Comparison of ENCODE assay signal across 19 cellular contexts in the genomic region with DNA sequence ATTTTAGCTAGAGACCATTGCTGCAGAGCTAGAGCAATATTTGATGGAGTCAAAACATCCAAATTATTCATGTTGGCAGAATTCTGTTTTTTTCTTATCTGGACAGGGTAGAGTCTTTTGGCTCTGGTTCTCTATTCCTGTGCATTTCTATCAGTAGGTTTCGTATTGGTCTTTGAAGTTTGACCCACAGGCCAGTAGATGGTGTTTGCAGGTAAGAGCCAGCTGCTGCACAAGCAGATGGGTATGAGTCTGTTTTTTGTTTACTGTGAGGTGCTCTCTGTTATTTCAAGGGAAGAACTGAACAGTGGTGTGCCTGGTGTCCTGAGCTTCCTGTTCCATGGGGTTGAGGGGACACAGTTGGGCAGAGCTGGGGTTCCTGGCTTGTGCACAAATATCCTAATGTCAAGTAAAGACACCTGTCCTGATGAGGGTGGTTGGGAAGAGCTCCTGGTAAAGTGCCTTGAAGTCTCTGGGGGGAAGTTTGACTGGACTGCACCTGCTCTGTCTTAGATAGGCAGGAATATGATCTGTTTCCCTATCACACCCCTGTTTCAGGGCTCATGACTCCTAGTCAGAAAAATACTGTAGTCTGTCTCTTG. TPM values are rescaled to one million over a fixed set of nuclear protein-coding genes. Genes with fewer than 3 reads are reported as not detected.
DNase-seq lines count a peak whose midpoint lies in the region; ATAC-seq, FAIRE-seq and TF ChIP-seq lines count a peak whose summit lies in the region.
"Had no signal": no experiment of that assay in that cellular context is flagged by ENCODE, and none has a peak within 500 bp of the region (broad histone marks: within the 10 kb centered on the region; RNA-seq: fewer than 3 reads in every experiment).

No MANE protein-coding gene starts in this region.

- H3K9ac ChIP-seq in K562 (ENCODE audit: insufficient read depth in 1 of 2, low read depth in 2 of 2, low read length in 2 of 2) = no peak overlapping the region

- H4K20me1 ChIP-seq in K562 (replicated peaks; ENCODE audit: control insufficient read depth, insufficient read depth, low read length) = no peaks in the 10 kb centered on the region

- TF ChIP-seq POLR2A in K562 (conservative IDR thresholded peaks at IDR 0.05) (no peak), right lobe of liver (IDR thresholded peaks at IDR 0.05) (no peak)

- CTCF ChIA-PET in K562 (lab: Yijun Ruan, JAX; ENCODE audit: low intra/inter-chr PET ratio) = no interaction called here

- H3K4me3 ChIP-seq in K562 (no peak overlapping the region), right lobe of liver (no peak overlapping the region), right cardiac atrium (ENCODE audit: low read length) (no peak overlapping the region)
- H3K4me3 ChIP-seq: suprapubic skin had no signal

- no peaks in the 10 kb centered on the region for H3K9me1 ChIP-seq in K562 (ENCODE audit: control insufficient read depth, insufficient read depth, low read length)

- DNase-seq in DMS53 (lab: John Stamatoyannopoulos, UW) (peak; percentile 59), DMS53 treated with DMSO at 0.1 percent for 48 hours (lab: John Stamatoyannopoulos, UW; ENCODE audit: unreplicated experiment) (no peak), NCI-H187 (lab: John Stamatoyannopoulos, UW) (peak; percentile 62 to 73), K562 (ENCODE audit: extremely low read depth in 1 of 4, low spot score in 3 of 4) (peak in 1 of 4 experiments; percentile 7), right lobe of liver (peak in 1 of 3 donors; percentile 66), right cardiac atrium (no peak)
- DNase-seq: activated CD8-positive, alpha-beta memory T cell treated with anti-CD3 and anti-CD28 coated beads, Interleukin-2, amount 50 U/mL, for 4 hours; activated naive CD8-positive, alpha-beta T cell treated with anti-CD3 and anti-CD28 coated beads for 36 hours; CD8-positive, alpha-beta T cell; left cardiac atrium; naive B cell; NCI-H1694 treated with DMSO at 0.1 percent for 48 hours; NCI-H774; posterior cingulate gyrus; stimulated activated CD4-positive, alpha-beta T cell treated with anti-CD3 and anti-CD28 coated beads, Interleukin-15, amount 100 ng/mL, for 24 hours had no signal

- POLR2A ChIA-PET in K562 (lab: Yijun Ruan, JAX) = no interaction called here

- no peak for TF ChIP-seq EP300 in K562 (IDR thresholded peaks at IDR 0.05; ENCODE audit: low read length)

- intact Hi-C loops in K562 (cut with micrococcal nuclease) (no loop called here), right lobe of liver (cut with DNase I) (no loop called here), right cardiac atrium (cut with DNase I) (no loop called here)

- no peak for FAIRE-seq in K562 (lab: Jason Lieb, UNC)
- FAIRE-seq: A204.1 had no signal

- H3K36me3 ChIP-seq in K562 (ENCODE audit: control insufficient read depth, insufficient read depth, low read length) (no peaks in the 10 kb centered on the region), right lobe of liver (no peaks in the 10 kb centered on the region)
- H3K36me3 ChIP-seq: suprapubic skin had no signal

- H3K27me3 ChIP-seq in K562 (ENCODE audit: control insufficient read depth in 2 of 2, insufficient read depth in 2 of 2, low read length in 2 of 2) (peaks cover 0 to 7% of the 10 kb centered on the region in 2 experiments; a peak in 1 of 5 replicates), right lobe of liver (no peaks in the 10 kb centered on the region), right cardiac atrium (ENCODE audit: control insufficient read depth, insufficient read depth) (no peaks in the 10 kb centered on the region)

- TF ChIP-seq RAD21 in K562 (CRISPR knock-in tag; conservative IDR thresholded peaks at IDR 0.05 in 1 of 2, IDR thresholded peaks at IDR 0.05 in 1 of 2) = peak in 1 of 2 experiments; percentile 42; a peak in 1 of 4 replicates

- in situ Hi-C loops in K562 (cut with MboI) = no loop called here

- BruUV-seq in K562 (replicated peaks; lab: Mats Ljungman, UMichigan) = no TSS peak

- no peaks in the 10 kb centered on the region for H3K4me1 ChIP-seq in K562 (replicated peaks in 1 of 2; ENCODE audit: control insufficient read depth in 2 of 2, insufficient read depth in 2 of 2, low read length in 2 of 2)
- H3K4me1 ChIP-seq in right lobe of liver = peaks cover 0 to 17% (median 5%) of the 10 kb centered on the region in 4 donors
- H3K4me1 ChIP-seq in right cardiac atrium (ENCODE audit: control insufficient read depth, insufficient read depth, low read length) = no peaks in the 10 kb centered on the region
- H3K4me1 ChIP-seq: suprapubic skin had no signal

- 10% methylated on average over 1 of the region's 1 CpG for WGBS in K562 (ENCODE audit: insufficient coverage, low coverage, missing lambda C conversion rate)
- 8% methylated on average over 1 of the region's 1 CpG for WGBS in right lobe of liver (ENCODE audit: insufficient coverage, low coverage, low lambda C conversion rate, missing lambda C conversion rate)
- WGBS in right cardiac atrium = 15% methylated on average over 1 of the region's 1 CpG

- H3K4me2 ChIP-seq in K562 (ENCODE audit: insufficient read depth, low read length) = no peak overlapping the region

- H3K9me3 ChIP-seq in K562 (replicated peaks; ENCODE audit: control insufficient read depth, insufficient read depth, low read depth, low read length) (no peaks in the 10 kb centered on the region), right lobe of liver (no peaks in the 10 kb centered on the region), right cardiac atrium (ENCODE audit: control insufficient read depth, low read length) (no peaks in the 10 kb centered on the region)
- H3K9me3 ChIP-seq: suprapubic skin had no signal

- ATAC-seq in K562 (0 out of 3 replicates have a peak, but pooled peaks have one; percentile 35), right lobe of liver (peak; percentile 87 to 95 (median 90)), right cardiac atrium (no peak), GM18909 (IDR thresholded peaks at IDR 0.05; ENCODE audit: poor library complexity, unreplicated experiment) (no peak), HG03571 (IDR thresholded peaks at IDR 0.05; ENCODE audit: unreplicated experiment) (no peak)
- ATAC-seq: CD8-positive, alpha-beta T cell; left cardiac atrium had no signal

- H3K79me2 ChIP-seq in K562 (ENCODE audit: control insufficient read depth, insufficient read depth, low read length) = no peaks in the 10 kb centered on the region

- TF ChIP-seq CTCF in K562 (IDR thresholded peaks at IDR 0.05 in 2 of 3, conservative IDR thresholded peaks at IDR 0.05 in 1 of 3; ENCODE audit: insufficient read depth in 2 of 3, low read depth in 1 of 3, low read length in 3 of 3) (peak; percentile 32 to 43 (median 39); a peak in 3 of 6 replicates), right lobe of liver (IDR thresholded peaks at IDR 0.05) (peak; percentile 10 to 53 (median 40))

- no peak overlapping the region for H2AFZ ChIP-seq in K562 (ENCODE audit: low read depth, low read length)

- no peak overlapping the region for H3K27ac ChIP-seq in K562 (ENCODE audit: extremely low read depth, low read depth, low read length)
- peak overlapping the region in 1 of 3 donors; percentile 55 for H3K27ac ChIP-seq in right lobe of liver
- no peak overlapping the region for H3K27ac ChIP-seq in right cardiac atrium (ENCODE audit: low read length)
- H3K27ac ChIP-seq: suprapubic skin had no signal

TF ChIP-seq in K562, 482 proteins besides CTCF, POLR2A, EP300 and RAD21 (continues in another document):
- TF ChIP-seq EZH2 (IDR thresholded peaks at IDR 0.05; ENCODE audit: borderline replicate concordance, low read depth, low read length) = no peak
- TF ChIP-seq PTBP1 (IDR thresholded peaks at IDR 0.05; ENCODE audit: low read depth, low read length) = no peak
- no peak for TF ChIP-seq ZNF583 (CRISPR knock-in tag; IDR thresholded peaks at IDR 0.05)
- TF ChIP-seq RBBP5 (IDR thresholded peaks at IDR 0.05; ENCODE audit: borderline replicate concordance, insufficient read depth, low read length, poor library complexity, severe bottlenecking) = no peak
- TF ChIP-seq EWSR1 (IDR thresholded peaks at IDR 0.05; ENCODE audit: borderline replicate concordance, low read depth, partially characterized antibody) = no peak
- TF ChIP-seq, protein P1, sequence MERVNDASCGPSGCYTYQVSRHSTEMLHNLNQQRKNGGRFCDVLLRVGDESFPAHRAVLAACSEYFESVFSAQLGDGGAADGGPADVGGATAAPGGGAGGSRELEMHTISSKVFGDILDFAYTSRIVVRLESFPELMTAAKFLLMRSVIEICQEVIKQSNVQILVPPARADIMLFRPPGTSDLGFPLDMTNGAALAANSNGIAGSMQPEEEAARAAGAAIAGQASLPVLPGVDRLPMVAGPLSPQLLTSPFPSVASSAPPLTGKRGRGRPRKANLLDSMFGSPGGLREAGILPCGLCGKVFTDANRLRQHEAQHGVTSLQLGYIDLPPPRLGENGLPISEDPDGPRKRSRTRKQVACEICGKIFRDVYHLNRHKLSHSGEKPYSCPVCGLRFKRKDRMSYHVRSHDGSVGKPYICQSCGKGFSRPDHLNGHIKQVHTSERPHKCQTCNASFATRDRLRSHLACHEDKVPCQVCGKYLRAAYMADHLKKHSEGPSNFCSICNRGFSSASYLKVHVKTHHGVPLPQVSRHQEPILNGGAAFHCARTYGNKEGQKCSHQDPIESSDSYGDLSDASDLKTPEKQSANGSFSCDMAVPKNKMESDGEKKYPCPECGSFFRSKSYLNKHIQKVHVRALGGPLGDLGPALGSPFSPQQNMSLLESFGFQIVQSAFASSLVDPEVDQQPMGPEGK (CRISPR knock-in tag; IDR thresholded peaks at IDR 0.05; ENCODE audit: borderline replicate concordance) = no peak
- TF ChIP-seq NFIX (CRISPR knock-in tag; IDR thresholded peaks at IDR 0.05; ENCODE audit: low read depth) = no peak

RNA-seq across cellular contexts. Expression of a gene that starts 34.0 kb away (rescaled TPM):
- not detected in 2 replicates for total RNA-seq in K562 (2011; cell fraction: chromatin; rRNA removed; ENCODE audit: low replicate concordance)
- total RNA-seq in K562 (2011; cell fraction: nucleolus; rRNA removed) = not detected in 2 replicates
- total RNA-seq in K562 (2011; cell fraction: nucleoplasm; rRNA removed) = not detected in 2 replicates
- total RNA-seq in K562 (2014; rRNA removed) (not detected in 2 replicates), K562 (2014; rRNA removed; fragmentation: Illumina TruSeq; extraction: Trizol) (not detected in 2 replicates), K562 (2015; rRNA removed; fragmentation: Illumina TruSeq; extraction: Trizol) (not detected in 2 replicates), K562 (2021) (not detected in 2 replicates), right lobe of liver (10 to 100 TPM in 5 of 6 experiments, 1 to 10 TPM in 1; 9.0 to 39.0 (median 14.7) TPM), right cardiac atrium (not detected)
- polyA plus RNA-seq in K562 (2011; rRNA removed) (not detected in 2 replicates), K562 (2014; fragmentation: Illumina TruSeq; extraction: Trizol) (not detected in 2 replicates), K562 (2014; fragmentation: Nextera tagmentation; extraction: Ambion mirVana) (not detected), K562 (2014; rRNA removed) (not detected in 2 replicates), right cardiac atrium (not detected)
- not detected in 2 replicates for polyA plus RNA-seq in K562 (2011; cell fraction: cytosol; rRNA removed)
- polyA plus RNA-seq in K562 (2011; cell fraction: nucleus; rRNA removed) = not detected in 2 replicates
- not detected in 2 replicates for polyA plus RNA-seq in K562 (2012)
- not detected in 2 replicates for polyA minus RNA-seq in K562 (2011; rRNA and poly(A)+ RNA removed)
- polyA minus RNA-seq in K562 (2011; cell fraction: cytosol; rRNA and poly(A)+ RNA removed) = not detected in 2 replicates
- polyA minus RNA-seq in K562 (2011; cell fraction: nucleus; rRNA and poly(A)+ RNA removed) = not detected in 2 replicates
- total RNA-seq: activated naive CD8-positive, alpha-beta T cell treated with anti-CD3 and anti-CD28 coated beads for 36 hours; CD8-positive, alpha-beta T cell; suprapubic skin had no signal

Comparison
In these comparisons a context has a peak if more than half of its experiments do, and no peak if none do; other contexts are left out.
1. DNase-seq: peak in DMS53 (single experiment) and NCI-H187 (2 of 2); none in DMS53 treated with DMSO at 0.1 percent for 48 hours (single experiment) and right cardiac atrium (0 of 3).
2. ATAC-seq: peak in K562 (single experiment) and right lobe of liver (4 of 4); none in right cardiac atrium (0 of 2), GM18909 (single experiment) and HG03571 (single experiment).
3. RNA of a gene that starts 34.0 kb away (total RNA-seq): 9.0 to 39.0 TPM in right lobe of liver; not detected in K562 and not detected in right cardiac atrium; every median in the first group is over 4 times any median in the second.